ENCODE assay signal across 8 cellular contexts in the genomic region with DNA sequence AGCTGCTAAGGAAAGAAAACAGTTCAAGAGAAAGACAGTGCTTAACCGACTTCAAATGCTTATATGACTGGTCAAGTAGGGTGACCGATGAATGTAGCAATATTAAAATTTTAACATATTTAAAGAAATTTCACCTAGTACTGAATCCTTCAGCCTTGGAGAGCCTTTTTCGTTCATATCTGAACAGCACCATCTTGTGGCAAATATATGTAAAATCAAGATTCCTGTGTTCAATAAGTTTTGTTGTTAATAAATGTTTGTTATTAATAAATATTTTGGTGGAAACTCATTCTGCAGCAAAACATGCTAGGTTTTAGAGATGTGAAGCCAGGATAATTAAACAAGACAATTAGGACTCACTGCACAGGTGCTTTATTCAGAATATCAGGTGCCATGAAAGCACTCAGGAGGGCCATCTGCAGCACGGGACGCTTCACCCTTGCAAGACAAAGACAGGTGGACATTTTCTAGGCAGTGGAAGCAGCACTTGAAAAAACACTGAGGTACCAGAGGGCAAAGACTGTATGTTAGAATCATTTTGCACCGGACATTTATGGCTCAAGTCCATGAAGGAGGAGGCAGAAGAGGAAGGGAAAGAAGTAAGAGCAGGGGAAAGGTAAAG. TPM values are rescaled to one million over a fixed set of nuclear protein-coding genes. Genes with fewer than 3 reads are reported as not detected.
A peak's percentile ranks its signal among the peaks of the same experiment; 100 is the strongest.
DNase-seq lines count a peak whose midpoint lies in the region; ATAC-seq and TF ChIP-seq lines count a peak whose summit lies in the region.

No MANE protein-coding gene starts in this region.

- H3K36me3 ChIP-seq in colonic mucosa = no peaks in the 10 kb centered on the region

- no peak overlapping the region for H3K4me3 Mint-ChIP-seq in neural crest cell

- H3K27me3 Mint-ChIP-seq in neural crest cell (ENCODE audit: low read depth) = no peaks in the 10 kb centered on the region

- H3K4me3 ChIP-seq in AG04450 (ENCODE audit: low read depth, low read length) (no peak overlapping the region), colonic mucosa (no peak overlapping the region), lower leg skin (ENCODE audit: low read depth, poor library complexity, severe bottlenecking) (no peak overlapping the region)

- no peaks in the 10 kb centered on the region for H3K27me3 ChIP-seq in AG04450 (ENCODE audit: control insufficient read depth, insufficient read depth, low read length)
- no peaks in the 10 kb centered on the region for H3K27me3 ChIP-seq in colonic mucosa

- TF ChIP-seq CTCF in AG04450 (IDR thresholded peaks at IDR 0.05; ENCODE audit: low read depth, low read length) = peak; percentile 44
- peak; percentile 42 for TF ChIP-seq CTCF in colonic mucosa (IDR thresholded peaks at IDR 0.05)
- peak; percentile 77 for TF ChIP-seq CTCF in neural crest cell (conservative IDR thresholded peaks at IDR 0.05)
- no peak for TF ChIP-seq CTCF in lower leg skin (IDR thresholded peaks at IDR 0.05)

- CTCF ChIA-PET in AG04450 (lab: Charles Lee) = interaction anchor here (0.6 to 6.8 kb wide), 4 partner anchors 19 to 1430 kb away, joined by 3 to 61 read pairs (median 6); no protein-coding TSS in a partner anchor

- ATAC-seq in GM19035 (IDR thresholded peaks at IDR 0.05; ENCODE audit: unreplicated experiment) = peak; percentile 42
- ATAC-seq in activated CD4-positive, CD25-positive, alpha-beta regulatory T cell treated with anti-CD3 and anti-CD28 coated beads, Interleukin-2, amount 50 U/mL, for 24 hours = no peak

- H3K4me1 ChIP-seq in colonic mucosa = no peaks in the 10 kb centered on the region

- H3K9me3 Mint-ChIP-seq in neural crest cell = no peaks in the 10 kb centered on the region

- TF ChIP-seq POLR2A in lower leg skin (IDR thresholded peaks at IDR 0.05) = no peak

- DNase-seq in AG04450 (ENCODE audit: low read depth, low spot score) (no peak), NCI-H526 treated with DMSO at 0.1 percent for 48 hours (lab: John Stamatoyannopoulos, UW) (peak; percentile 6), colonic mucosa (no peak), neural crest cell (ENCODE audit: low read depth, low spot score) (no peak), COLO668 (lab: John Stamatoyannopoulos, UW; ENCODE audit: unreplicated experiment) (no peak), lower leg skin (ENCODE audit: low spot score in 2 of 2) (no peak)

- intact Hi-C loops in colonic mucosa (cut with DNase I) = loop anchor here (5.0 kb wide), 1 partner anchor 279 kb away; no protein-coding TSS in a partner anchor
- intact Hi-C loops in lower leg skin (cut with DNase I; ENCODE audit: low total_unique reads) = loop anchor here (5.0 kb wide), 1 partner anchor 274 kb away; no protein-coding TSS in a partner anchor

- no peak overlapping the region for H3K27ac ChIP-seq in AG04450 (ENCODE audit: low read depth, low read length)
- no peak overlapping the region for H3K27ac ChIP-seq in colonic mucosa

- no peak overlapping the region for H3K9ac ChIP-seq in colonic mucosa (ENCODE audit: low read depth in 2 of 2, low read length in 2 of 2)

- H3K4me1 Mint-ChIP-seq in neural crest cell = no peaks in the 10 kb centered on the region

- no peak overlapping the region for H3K27ac Mint-ChIP-seq in neural crest cell (ENCODE audit: unreplicated experiment)

- H3K9me3 ChIP-seq in AG04450 (ENCODE audit: control insufficient read depth, insufficient read depth, low read length) = no peaks in the 10 kb centered on the region
- no peaks in the 10 kb centered on the region for H3K9me3 ChIP-seq in colonic mucosa

- WGBS in lower leg skin, 2 donors = 47 to 51% methylated on average over 6 of the region's 6 CpGs

- POLR2A ChIA-PET in AG04450 (lab: Yijun Ruan, JAX) = no interaction called here

- no peaks in the 10 kb centered on the region for H3K36me3 Mint-ChIP-seq in neural crest cell (ENCODE audit: low read depth)

RNA-seq across cellular contexts. Expression of a gene that starts 15.6 kb away (rescaled TPM):
- 2.3 and 4.3 TPM in 2 replicates for polyA plus RNA-seq in AG04450 (2011; rRNA removed)
- 0.23 and 1.3 TPM in 2 replicates for polyA minus RNA-seq in AG04450 (2011; rRNA and poly(A)+ RNA removed)
- 1 to 10 TPM; 1.2 to 2.4 TPM for total RNA-seq in colonic mucosa
- total RNA-seq in neural crest cell = 1.4 and 1.9 TPM in 2 replicates
- under 1 TPM in 2 of 4 donors, not detected in 2; 0.39 to 0.72 TPM for total RNA-seq in lower leg skin

RNA-seq across cellular contexts. Expression of a gene that starts 39.2 kb away (rescaled TPM):
- polyA plus RNA-seq in AG04450 (2011; rRNA removed) = 74.2 and 110 TPM in 2 replicates
- polyA minus RNA-seq in AG04450 (2011; rRNA and poly(A)+ RNA removed) = 37.8 and 76.2 TPM in 2 replicates
- 100 to 1,000 TPM; 127 to 146 TPM for total RNA-seq in colonic mucosa
- total RNA-seq in neural crest cell = 52.4 and 56.5 TPM in 2 replicates
- 100 to 1,000 TPM in 1 of 4 donors, 10 to 100 TPM in 3; 33.5 to 112 (median 60.6) TPM for total RNA-seq in lower leg skin

RNA-seq across cellular contexts. Expression of a gene that starts 42.1 kb away (rescaled TPM):
- polyA plus RNA-seq in AG04450 (2011; rRNA removed) = 10.7 and 14.1 TPM in 2 replicates
- 12.4 and 22.9 TPM in 2 replicates for polyA minus RNA-seq in AG04450 (2011; rRNA and poly(A)+ RNA removed)
- 10 to 100 TPM; 20.2 to 39.2 TPM for total RNA-seq in colonic mucosa
- 16.3 and 17.6 TPM in 2 replicates for total RNA-seq in neural crest cell
- 10 to 100 TPM; 11.3 to 16.6 (median 14.3) TPM for total RNA-seq in lower leg skin

Comparison
In these comparisons a context has a peak if more than half of its experiments do, and no peak if none do; other contexts are left out.
1. CTCF ChIP-seq: peak in AG04450 (single experiment), colonic mucosa (single experiment) and neural crest cell (single experiment); none in lower leg skin (0 of 3).